8 cellular contexts compared by ENCODE assay signal in the genomic region with DNA sequence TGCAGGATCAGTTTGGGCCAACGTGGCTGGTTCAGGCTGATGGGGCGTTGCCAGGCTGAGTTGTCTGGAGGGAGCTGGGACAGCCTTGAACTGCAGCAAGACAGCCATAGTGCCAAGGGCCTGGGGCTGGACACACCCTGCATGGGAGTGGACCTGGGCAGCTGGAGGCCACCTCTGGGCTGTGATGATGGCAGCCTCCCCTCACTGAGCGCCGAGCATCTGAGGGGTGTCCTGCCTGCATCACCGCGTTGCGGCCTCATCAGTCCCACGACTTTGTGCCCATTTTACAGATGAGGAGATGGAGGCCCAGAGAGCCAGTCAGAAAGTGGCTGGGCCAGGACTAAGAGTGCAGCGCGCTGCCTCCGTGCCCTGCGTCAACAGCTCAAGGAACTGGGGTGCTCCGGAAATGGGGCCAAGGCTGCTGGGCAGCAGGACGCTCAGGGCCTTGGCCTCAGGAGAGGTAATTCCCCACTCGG. TPM values are rescaled to one million over a fixed set of nuclear protein-coding genes. Genes with fewer than 3 reads are reported as not detected.
DNase-seq lines count a peak whose midpoint lies in the region; ATAC-seq, FAIRE-seq and TF ChIP-seq lines count a peak whose summit lies in the region.

No MANE protein-coding gene starts in this region.

- no peaks in the 10 kb centered on the region for H3K27me3 ChIP-seq in A673 (replicated peaks; ENCODE audit: insufficient read depth, low read depth, low read length, poor library complexity)
- H3K27me3 ChIP-seq in IMR-90 (ENCODE audit: control insufficient read depth, insufficient read depth, low read length): no peaks in the 10 kb centered on the region
- no peaks in the 10 kb centered on the region for H3K27me3 ChIP-seq in muscle layer of colon (ENCODE audit: control insufficient read depth in 1 of 2, insufficient read depth in 2 of 2, low read length in 2 of 2)

- H2AK5ac ChIP-seq in IMR-90 (ENCODE audit: low read depth, low read length): peak overlapping the region; percentile 56; the same call in 1 of the 2 replicates

- H2AK9ac ChIP-seq in IMR-90 (replicated peaks; ENCODE audit: low read depth, low read length, poor library complexity): peak overlapping the region; percentile 88

- H3K23ac ChIP-seq in IMR-90 (ENCODE audit: low read depth, low read length): peak overlapping the region; percentile 90

- dilution Hi-C loops in IMR-90 (cut with HindIII; ENCODE audit: low sequenced_read_pairs, unreplicated experiment): no loop called here

- intact Hi-C loops in A673 (cut with micrococcal nuclease; ENCODE audit: unreplicated experiment) (no loop called here), IMR-90 (cut with micrococcal nuclease) (no loop called here)

- FAIRE-seq in urothelium cell line (lab: Jason Lieb, UNC): no peak

- H3K36me3 ChIP-seq in A673 (ENCODE audit: insufficient read depth, low read length, poor library complexity, severe bottlenecking) (no peaks in the 10 kb centered on the region), IMR-90 (ENCODE audit: control insufficient read depth, insufficient read depth, low read length) (peaks cover 2% of the 10 kb centered on the region; the same call in 1 of the 2 replicates), muscle layer of colon (ENCODE audit: insufficient read depth, low read length) (no peaks in the 10 kb centered on the region)

- peaks cover 0 to 43% of the 10 kb centered on the region in 2 experiments; a peak in 3 of 4 replicates for H3K79me1 ChIP-seq in IMR-90 (ENCODE audit: low read depth in 1 of 2, low read length in 2 of 2)

- H3K9me1 ChIP-seq in IMR-90 (ENCODE audit: insufficient read depth, low read length): peaks cover 13% of the 10 kb centered on the region; the same call in 1 of the 2 replicates

- peak overlapping the region; percentile 93 for H4K5ac ChIP-seq in IMR-90 (ENCODE audit: low read depth, low read length)

- H3K4me3 ChIP-seq in A673 (ENCODE audit: low read depth, low read length, poor library complexity, severe bottlenecking) (peak overlapping the region; percentile 69), IMR-90 (ENCODE audit: insufficient read depth, low read depth, low read length) (peak overlapping the region; percentile 51), muscle layer of colon (ENCODE audit: low read depth in 1 of 2, low read length in 2 of 2) (peak overlapping the region; percentile 74 to 84)

- peak overlapping the region; percentile 11; the same call in 1 of the 3 replicates for H2BK15ac ChIP-seq in IMR-90 (ENCODE audit: low read depth, low read length)

- H3K9me3 ChIP-seq in A673 (ENCODE audit: low read depth, low read length, poor library complexity, severe bottlenecking) (no peaks in the 10 kb centered on the region), IMR-90 (ENCODE audit: control insufficient read depth, insufficient read depth, low read length) (no peaks in the 10 kb centered on the region), muscle layer of colon (ENCODE audit: low read length) (no peaks in the 10 kb centered on the region)

- TF ChIP-seq RAD21 in IMR-90 (IDR thresholded peaks at IDR 0.05; ENCODE audit: low read length): no peak

- H4K8ac ChIP-seq in IMR-90 (ENCODE audit: low read depth in 2 of 2, low read length in 2 of 2): peak overlapping the region; percentile 32 to 93

- H3K56ac ChIP-seq in IMR-90 (ENCODE audit: extremely low read depth, insufficient read depth, low read length): no peak overlapping the region; the same call in 1 of the 2 replicates

- H3K4me1 ChIP-seq in A673 (ENCODE audit: insufficient read depth, low read length, poor library complexity, severe bottlenecking) (no peaks in the 10 kb centered on the region), IMR-90 (ENCODE audit: control insufficient read depth, insufficient read depth, low read length) (peaks cover 10% of the 10 kb centered on the region), muscle layer of colon (ENCODE audit: insufficient read depth, low read length) (peaks cover 12% of the 10 kb centered on the region)

- TF ChIP-seq POLR2A in IMR-90 (IDR thresholded peaks at IDR 0.05; ENCODE audit: low read depth, low read length): no peak

- DNase-seq in A673 (ENCODE audit: low spot score) (no peak), IMR-90 (no peak), kidney tubule cell (ENCODE audit: low spot score) (no peak), urothelium cell line (ENCODE audit: low spot score) (no peak), NCI-H345 (lab: John Stamatoyannopoulos, UW) (no peak)

- peak overlapping the region; percentile 52; the same call in 1 of the 2 replicates for H2BK120ac ChIP-seq in IMR-90 (ENCODE audit: low read depth, low read length)

- POLR2A ChIA-PET in A673 (lab: Charles Lee; ENCODE audit: low non-redundant PET): interaction anchor here (0.6 kb wide), 1 partner anchor 299 kb away, joined by 5 read pairs; no protein-coding TSS in a partner anchor
- POLR2A ChIA-PET in IMR-90 (lab: Charles Lee; ENCODE audit: unreplicated experiment): interaction anchor here (0.6 to 0.7 kb wide), 4 partner anchors 23 to 215 kb away, joined by 4 to 19 read pairs (median 14); no protein-coding TSS in a partner anchor

- no peak for ATAC-seq in IMR-90 (ENCODE audit: low read depth)
- ATAC-seq in GM18858 (IDR thresholded peaks at IDR 0.05; ENCODE audit: unreplicated experiment): no peak

- TF ChIP-seq CTCF in A673 (conservative IDR thresholded peaks at IDR 0.05; ENCODE audit: low read depth, low read length) (no peak), IMR-90 (conservative IDR thresholded peaks at IDR 0.05; ENCODE audit: low read depth, low read length) (no peak)

- H4K91ac ChIP-seq in IMR-90 (ENCODE audit: insufficient read depth, low read depth, low read length): peak overlapping the region; percentile 77

- peak overlapping the region; percentile 68; the same call in 1 of the 2 replicates for H3K14ac ChIP-seq in IMR-90 (replicated peaks; ENCODE audit: low read depth, low read length)

- CTCF ChIA-PET in A673 (lab: Charles Lee): no interaction called here
- CTCF ChIA-PET in IMR-90 (lab: Yijun Ruan, JAX): no interaction called here

- in situ Hi-C loops in IMR-90 (cut with MboI; ENCODE audit: low sequenced_read_pairs): no loop called here

- H2BK20ac ChIP-seq in IMR-90 (ENCODE audit: low read depth, low read length): peak overlapping the region; percentile 57; the same call in 1 of the 2 replicates

- H4K20me1 ChIP-seq in IMR-90 (ENCODE audit: insufficient read depth, low read length): peaks cover 16% of the 10 kb centered on the region

- H3K18ac ChIP-seq in IMR-90 (ENCODE audit: low read depth, low read length): 0 out of 2 replicates have a peak overlapping the region, but pooled peaks have one; percentile 1

- H3K4me2 ChIP-seq in IMR-90 (ENCODE audit: low read depth, low read length): peak overlapping the region; percentile 87

- no peak overlapping the region for H2BK5ac ChIP-seq in IMR-90 (ENCODE audit: low read depth, low read length, poor library complexity, severe bottlenecking)

- H2AFZ ChIP-seq in IMR-90 (replicated peaks; ENCODE audit: low read length, poor library complexity): peak overlapping the region; percentile 96

- H3K4ac ChIP-seq in IMR-90 (ENCODE audit: low read depth, low read length): peak overlapping the region; percentile 81

- H3K27ac ChIP-seq in A673 (ENCODE audit: low read depth, low read length, poor library complexity, severe bottlenecking) (peak overlapping the region; percentile 70), IMR-90 (ENCODE audit: insufficient read depth, low read length) (peak overlapping the region; percentile 33; the same call in 1 of the 2 replicates), cingulate gyrus (ENCODE audit: low read depth, low read length) (peak overlapping the region; percentile 55), muscle layer of colon (ENCODE audit: low read depth, low read length) (peak overlapping the region; percentile 58)

- no TSS peak for BruUV-seq in A673 (replicated peaks; lab: Mats Ljungman, UMichigan)
- no TSS peak for BruUV-seq in IMR-90 (replicated peaks; lab: Mats Ljungman, UMichigan)

- WGBS in IMR-90 (ENCODE audit: extremely low coverage in 2 of 2, insufficient read length in 1 of 2), 2 experiments: 91% methylated on average over 11 of the region's 15 CpGs; no CpG with 5 or more reads in 1 of the 2 experiments

- H3K9ac ChIP-seq in IMR-90 (ENCODE audit: low read depth, low read length): peak overlapping the region; percentile 68
- no peak overlapping the region for H3K9ac ChIP-seq in muscle layer of colon (ENCODE audit: low read length)

TF ChIP-seq in IMR-90, 13 proteins besides CTCF, POLR2A, EP300 and RAD21:
- TF ChIP-seq CEBPB (IDR thresholded peaks at IDR 0.05; ENCODE audit: low read depth, low read length) (no peak), RCOR1 (IDR thresholded peaks at IDR 0.05; ENCODE audit: insufficient replicate concordance, low read length) (no peak)

RNA-seq across cellular contexts. Expression of gene TSPO, which starts 0.6 kb away (rescaled TPM):
- total RNA-seq in A673 (2021) (105 and 127 TPM in 2 replicates), IMR-90 (2012; rRNA removed) (94.7 and 115 TPM in 2 replicates)
- 297 and 401 TPM in 2 replicates for polyA plus RNA-seq in IMR-90 (2012; rRNA removed)
- polyA plus RNA-seq in IMR-90 (2012; cell fraction: cytosol; rRNA removed): 415 and 627 TPM in 2 replicates
- polyA plus RNA-seq in IMR-90 (2012; cell fraction: nucleus; rRNA removed; ENCODE audit: low replicate concordance): 93.4 and 268 TPM in 2 replicates

RNA-seq across cellular contexts. Expression of gene MCAT, which starts 7.6 kb away (rescaled TPM):
- 31.6 and 32.2 TPM in 2 replicates for total RNA-seq in A673 (2021)
- 7.3 and 8.3 TPM in 2 replicates for total RNA-seq in IMR-90 (2012; rRNA removed)
- polyA plus RNA-seq in IMR-90 (2012; rRNA removed): 19.7 and 21.2 TPM in 2 replicates
- polyA plus RNA-seq in IMR-90 (2012; cell fraction: cytosol; rRNA removed): 25.4 and 27.1 TPM in 2 replicates
- polyA plus RNA-seq in IMR-90 (2012; cell fraction: nucleus; rRNA removed; ENCODE audit: low replicate concordance): 11.1 and 16.6 TPM in 2 replicates

RNA-seq across cellular contexts. Expression of gene TTLL12, which starts 36.2 kb away (rescaled TPM):
- total RNA-seq in A673 (2021) (117 and 138 TPM in 2 replicates), IMR-90 (2012; rRNA removed) (26.7 and 30.1 TPM in 2 replicates)
- 20.9 and 21.8 TPM in 2 replicates for polyA plus RNA-seq in IMR-90 (2012; rRNA removed)
- polyA plus RNA-seq in IMR-90 (2012; cell fraction: cytosol; rRNA removed): 13.3 and 15.5 TPM in 2 replicates
- 7.9 and 17.5 TPM in 2 replicates for polyA plus RNA-seq in IMR-90 (2012; cell fraction: nucleus; rRNA removed; ENCODE audit: low replicate concordance)

RNA-seq across cellular contexts. Expression of gene BIK, which starts 40.2 kb away (rescaled TPM):
- 1.8 and 2.0 TPM in 2 replicates for total RNA-seq in A673 (2021)
- total RNA-seq in IMR-90 (2012; rRNA removed): 0.18 and 0.28 TPM in 2 replicates
- polyA plus RNA-seq in IMR-90 (2012; rRNA removed): 0.19 TPM in 1 of 2 replicates, not detected in the other
- polyA plus RNA-seq in IMR-90 (2012; cell fraction: cytosol; rRNA removed): 0.21 and 0.22 TPM in 2 replicates
- polyA plus RNA-seq in IMR-90 (2012; cell fraction: nucleus; rRNA removed; ENCODE audit: low replicate concordance): 0.14 TPM in 1 of 2 replicates, not detected in the other
